ENCODE assay signal across 8 cellular contexts in the genomic region with DNA sequence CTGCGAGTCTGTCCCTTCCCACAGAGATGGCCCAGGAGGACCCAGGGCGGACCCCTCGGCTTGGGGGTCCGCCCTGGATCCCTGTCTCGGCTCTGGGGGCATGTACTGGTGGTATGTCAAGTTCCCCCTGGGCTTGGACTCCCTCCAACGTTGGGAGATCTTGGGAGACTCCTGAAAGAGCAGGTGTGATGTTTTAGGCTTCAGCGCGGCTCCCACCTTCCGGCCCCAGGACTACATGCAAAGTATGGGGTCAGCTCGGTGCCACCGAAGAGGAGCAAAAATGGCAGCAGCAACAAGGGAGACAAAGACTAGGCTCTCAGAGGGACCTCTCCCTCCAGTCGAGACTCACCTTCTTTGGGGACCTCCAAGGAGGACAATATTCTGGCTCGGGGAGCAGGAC. TPM values are rescaled to one million over a fixed set of nuclear protein-coding genes. Genes with fewer than 3 reads are reported as not detected.
DNase-seq lines count a peak whose midpoint lies in the region; ATAC-seq, FAIRE-seq and TF ChIP-seq lines count a peak whose summit lies in the region.
"Had no signal": no experiment of that assay in that cellular context is flagged by ENCODE, and none has a peak within 500 bp of the region (broad histone marks: within the 10 kb centered on the region; RNA-seq: fewer than 3 reads in every experiment).

No MANE protein-coding gene starts in this region.

- CTCF ChIA-PET in CD8-positive, alpha-beta T cell (lab: Charles Lee), result interaction anchor here (1.1 to 2.3 kb wide), 3 partner anchors 10 to 24 kb away, joined by 4 to 7 read pairs (median 7); no protein-coding TSS in a partner anchor
- CTCF ChIA-PET in activated CD4-positive, alpha-beta memory T cell treated with anti-CD3 and anti-CD28 coated beads, Interleukin-2, amount 10 ng/mL, durations not matched to agents 7 days and 5 days (lab: Charles Lee), result interaction anchor here (0.8 kb wide), 1 partner anchor 13 kb away, joined by 3 read pairs; no protein-coding TSS in a partner anchor

- intact Hi-C loops in CD8-positive, alpha-beta T cell (cut with DNase I, micrococcal nuclease), result loop anchor here in 1 of 2 experiments (2.0 kb wide), 1 partner anchor 68 kb away; the partner anchor contains the start of gene CA11

- H3K36me3 Mint-ChIP-seq in CD8-positive, alpha-beta T cell, result peaks cover 2% of the 10 kb centered on the region
- peaks cover 2% of the 10 kb centered on the region for H3K36me3 Mint-ChIP-seq in activated CD4-positive, alpha-beta memory T cell treated with anti-CD3 and anti-CD28 coated beads, Interleukin-2, amount 10 ng/mL, durations not matched to agents 7 days and 5 days (ENCODE audit: low read depth)

- no peaks in the 10 kb centered on the region for H3K9me3 ChIP-seq in CD8-positive, alpha-beta T cell (ENCODE audit: low read length)
- H3K9me3 ChIP-seq in muscle layer of colon (ENCODE audit: low read length), result no peaks in the 10 kb centered on the region

- ATAC-seq in CD8-positive, alpha-beta T cell, result no peak

- DNase-seq in CD8-positive, alpha-beta T cell, result no peak
- no peak for DNase-seq in activated CD4-positive, alpha-beta memory T cell treated with anti-CD3 and anti-CD28 coated beads, Interleukin-2, amount 10 ng/mL, durations not matched to agents 7 days and 5 days
- DNase-seq in HTR-8/SVneo (ENCODE audit: insufficient read length, low spot score) (no peak), DMS114 treated with DMSO at 0.1 percent for 48 hours (lab: John Stamatoyannopoulos, UW; ENCODE audit: unreplicated experiment) (no peak)
- DNase-seq in stimulated activated CD4-positive, alpha-beta T cell treated with anti-CD3 and anti-CD28 coated beads, Interleukin-12 subunit alpha, Interleukin-12 subunit beta, amount 100 ng/mL, for 4 hours, result no peak
- DNase-seq: NCI-H2081 treated with DMSO at 0.1 percent for 48 hours had no signal

- H3K4me1 ChIP-seq in CD8-positive, alpha-beta T cell (ENCODE audit: insufficient read depth, low read length), result peaks cover 20% of the 10 kb centered on the region
- H3K4me1 ChIP-seq in muscle layer of colon (ENCODE audit: insufficient read depth, low read length), result peaks cover 36% of the 10 kb centered on the region

- peaks cover 18% of the 10 kb centered on the region for H3K4me1 Mint-ChIP-seq in CD8-positive, alpha-beta T cell (ENCODE audit: low read depth)
- peaks cover 20% of the 10 kb centered on the region for H3K4me1 Mint-ChIP-seq in activated CD4-positive, alpha-beta memory T cell treated with anti-CD3 and anti-CD28 coated beads, Interleukin-2, amount 10 ng/mL, durations not matched to agents 7 days and 5 days

- no peaks in the 10 kb centered on the region for H3K27me3 Mint-ChIP-seq in CD8-positive, alpha-beta T cell (ENCODE audit: low read depth)
- H3K27me3 Mint-ChIP-seq in activated CD4-positive, alpha-beta memory T cell treated with anti-CD3 and anti-CD28 coated beads, Interleukin-2, amount 10 ng/mL, durations not matched to agents 7 days and 5 days, result no peaks in the 10 kb centered on the region

- H3K27me3 ChIP-seq in CD8-positive, alpha-beta T cell (ENCODE audit: insufficient read depth, low read length), result no peaks in the 10 kb centered on the region
- no peaks in the 10 kb centered on the region for H3K27me3 ChIP-seq in muscle layer of colon (ENCODE audit: control insufficient read depth in 1 of 2, insufficient read depth in 2 of 2, low read length in 2 of 2)

- TF ChIP-seq CTCF in CD8-positive, alpha-beta T cell (IDR thresholded peaks at IDR 0.05), result no peak

- H3K4me3 Mint-ChIP-seq in CD8-positive, alpha-beta T cell, result peak overlapping the region; percentile 85
- H3K4me3 Mint-ChIP-seq in activated CD4-positive, alpha-beta memory T cell treated with anti-CD3 and anti-CD28 coated beads, Interleukin-2, amount 10 ng/mL, durations not matched to agents 7 days and 5 days, result peak overlapping the region; percentile 76

- no peak overlapping the region for H3K4me3 ChIP-seq in CD8-positive, alpha-beta T cell (ENCODE audit: low read depth, low read length)
- peak overlapping the region in 1 of 2 donors; percentile 66 for H3K4me3 ChIP-seq in muscle layer of colon (ENCODE audit: low read depth in 1 of 2, low read length in 2 of 2)

- H3K27ac Mint-ChIP-seq in CD8-positive, alpha-beta T cell, result no peak overlapping the region
- H3K27ac Mint-ChIP-seq in activated CD4-positive, alpha-beta memory T cell treated with anti-CD3 and anti-CD28 coated beads, Interleukin-2, amount 10 ng/mL, durations not matched to agents 7 days and 5 days, result peak overlapping the region; percentile 44

- H3K27ac ChIP-seq in CD8-positive, alpha-beta T cell (ENCODE audit: low read depth, low read length), result no peak overlapping the region
- H3K27ac ChIP-seq in muscle layer of colon (ENCODE audit: low read depth, low read length), result peak overlapping the region; percentile 81

- H3K36me3 ChIP-seq in CD8-positive, alpha-beta T cell (ENCODE audit: insufficient read depth, low read length), result no peaks in the 10 kb centered on the region
- no peaks in the 10 kb centered on the region for H3K36me3 ChIP-seq in muscle layer of colon (ENCODE audit: insufficient read depth, low read length)

- H3K9ac ChIP-seq in muscle layer of colon (ENCODE audit: low read length), result peak overlapping the region; percentile 87

- FAIRE-seq in HTR-8/SVneo (lab: Jason Lieb, UNC), result no peak
- FAIRE-seq: colon had no signal

- H3K9me3 Mint-ChIP-seq in CD8-positive, alpha-beta T cell, result no peaks in the 10 kb centered on the region
- peaks cover 5% of the 10 kb centered on the region for H3K9me3 Mint-ChIP-seq in activated CD4-positive, alpha-beta memory T cell treated with anti-CD3 and anti-CD28 coated beads, Interleukin-2, amount 10 ng/mL, durations not matched to agents 7 days and 5 days

- POLR2A ChIA-PET in CD8-positive, alpha-beta T cell (lab: Charles Lee), result interaction anchor here (1.8 to 2.9 kb wide), 2 partner anchors 24 to 70 kb away, joined by 10 to 12 read pairs; partner anchors contain the start of gene CA11
- POLR2A ChIA-PET in activated CD4-positive, alpha-beta memory T cell treated with anti-CD3 and anti-CD28 coated beads, Interleukin-2, amount 10 ng/mL, durations not matched to agents 7 days and 5 days (lab: Charles Lee), result interaction anchor here (0.8 to 1.9 kb wide), 4 partner anchors 9 to 21 kb away, joined by 3 to 10 read pairs (median 4); no protein-coding TSS in a partner anchor

RNA-seq across cellular contexts. Expression of gene MAMSTR, which starts 4.2 kb away (rescaled TPM):
- under 1 TPM; 0.17 to 0.65 TPM for total RNA-seq in CD8-positive, alpha-beta T cell
- 1 to 10 TPM in 1 of 2 experiments, under 1 TPM in 1; 0.88 to 1.2 TPM for total RNA-seq in activated CD4-positive, alpha-beta memory T cell treated with anti-CD3 and anti-CD28 coated beads, Interleukin-2, amount 10 ng/mL, durations not matched to agents 7 days and 5 days

RNA-seq across cellular contexts. Expression of gene FUT2, which starts 19.5 kb away (rescaled TPM):
- not detected for total RNA-seq in CD8-positive, alpha-beta T cell
- not detected for total RNA-seq in activated CD4-positive, alpha-beta memory T cell treated with anti-CD3 and anti-CD28 coated beads, Interleukin-2, amount 10 ng/mL, durations not matched to agents 7 days and 5 days

RNA-seq across cellular contexts. Expression of gene RASIP1, which starts 25.1 kb away (rescaled TPM):
- total RNA-seq in CD8-positive, alpha-beta T cell, result 1 to 10 TPM in 1 of 2 experiments, under 1 TPM in 1; 0.64 to 1.1 TPM
- total RNA-seq in activated CD4-positive, alpha-beta memory T cell treated with anti-CD3 and anti-CD28 coated beads, Interleukin-2, amount 10 ng/mL, durations not matched to agents 7 days and 5 days, result under 1 TPM; 0.05 to 0.15 TPM

RNA-seq across cellular contexts. Expression of gene IZUMO1, which starts 31.4 kb away (rescaled TPM):
- not detected for total RNA-seq in CD8-positive, alpha-beta T cell
- total RNA-seq in activated CD4-positive, alpha-beta memory T cell treated with anti-CD3 and anti-CD28 coated beads, Interleukin-2, amount 10 ng/mL, durations not matched to agents 7 days and 5 days, result not detected

RNA-seq across cellular contexts. Expression of gene FUT1, which starts 37.2 kb away (rescaled TPM):
- total RNA-seq in CD8-positive, alpha-beta T cell, result not detected
- total RNA-seq in activated CD4-positive, alpha-beta memory T cell treated with anti-CD3 and anti-CD28 coated beads, Interleukin-2, amount 10 ng/mL, durations not matched to agents 7 days and 5 days, result under 1 TPM; 0.28 to 0.45 TPM
